ENCODE assay signal across 10 cellular contexts in genomic region chr10:80501913-80502521, GRCh38. TPM values are rescaled to one million over a fixed set of nuclear protein-coding genes. Genes with fewer than 3 reads are reported as not detected.
DNase-seq lines count a peak whose midpoint lies in the region; ATAC-seq, FAIRE-seq and TF ChIP-seq lines count a peak whose summit lies in the region.
"Had no signal": no experiment of that assay in that cellular context is flagged by ENCODE, and none has a peak within 500 bp of the region (broad histone marks: within the 10 kb centered on the region; RNA-seq: fewer than 3 reads in every experiment).

No MANE protein-coding gene starts in this region.

- no peaks in the 10 kb centered on the region for H3K27me3 ChIP-seq in CD4-positive, alpha-beta T cell (ENCODE audit: control insufficient read depth, insufficient read depth, low read length)

- no peak for ATAC-seq in CD4-positive, alpha-beta T cell (ENCODE audit: poor library complexity)
- ATAC-seq in natural killer cell (no peak), HG03521 (IDR thresholded peaks at IDR 0.05; ENCODE audit: unreplicated experiment) (no peak)

- H3K36me3 Mint-ChIP-seq in CD4-positive, alpha-beta T cell (ENCODE audit: low read depth) = peaks cover 76% of the 10 kb centered on the region
- H3K36me3 Mint-ChIP-seq in natural killer cell = peaks cover 2% of the 10 kb centered on the region

- H3K27ac Mint-ChIP-seq in CD4-positive, alpha-beta T cell = peak overlapping the region; percentile 78
- peak overlapping the region; percentile 75 to 81 for H3K27ac Mint-ChIP-seq in natural killer cell

- peak overlapping the region; percentile 27 for H3K4me3 Mint-ChIP-seq in CD4-positive, alpha-beta T cell
- H3K4me3 Mint-ChIP-seq in natural killer cell = peak overlapping the region; percentile 52

- no peak for FAIRE-seq in RCC 7860 (lab: Jason Lieb, UNC)

- H3K4me1 Mint-ChIP-seq in CD4-positive, alpha-beta T cell (ENCODE audit: low read depth) = peaks cover 94% of the 10 kb centered on the region
- peaks cover 88 to 91% of the 10 kb centered on the region in 2 donors for H3K4me1 Mint-ChIP-seq in natural killer cell

- H3K9me3 ChIP-seq in CD4-positive, alpha-beta T cell (ENCODE audit: control insufficient read depth, low read length) = no peaks in the 10 kb centered on the region

- no peak for DNase-seq in CD4-positive, alpha-beta T cell
- DNase-seq in RCC 7860 (ENCODE audit: low spot score) = peak; percentile 65
- DNase-seq in coronary artery (ENCODE audit: low spot score) = peak; percentile 55
- no peak for DNase-seq in natural killer cell
- DNase-seq in NCI-H82 treated with DMSO at 0.1 percent for 48 hours (lab: John Stamatoyannopoulos, UW; ENCODE audit: unreplicated experiment) = no peak
- DNase-seq in pons (ENCODE audit: low spot score) = no peak
- DNase-seq in NCI-H1436 (lab: John Stamatoyannopoulos, UW) = no peak
- DNase-seq: DND-41, NCI-H1436 treated with DMSO at 0.1 percent for 48 hours had no signal

- peak overlapping the region; percentile 54 for H3K27ac ChIP-seq in CD4-positive, alpha-beta T cell (ENCODE audit: low read depth, low read length)
- H3K27ac ChIP-seq in coronary artery = peak overlapping the region in 1 of 2 donors; percentile 82

- no peaks in the 10 kb centered on the region for H3K27me3 Mint-ChIP-seq in CD4-positive, alpha-beta T cell
- H3K27me3 Mint-ChIP-seq in natural killer cell (ENCODE audit: low read depth in 2 of 2) = no peaks in the 10 kb centered on the region

- no peaks in the 10 kb centered on the region for H3K9me3 Mint-ChIP-seq in CD4-positive, alpha-beta T cell
- H3K9me3 Mint-ChIP-seq in natural killer cell = no peaks in the 10 kb centered on the region

- intact Hi-C loops in CD4-positive, alpha-beta T cell (cut with DNase I, micrococcal nuclease) = loop anchor here in 1 of 2 experiments (2.0 kb wide), 1 partner anchor 15 kb away; no protein-coding TSS in a partner anchor
- intact Hi-C loops in natural killer cell (cut with micrococcal nuclease) = no loop called here

- no peak for TF ChIP-seq CTCF in CD4-positive, alpha-beta T cell (IDR thresholded peaks at IDR 0.05)
- TF ChIP-seq CTCF in coronary artery (IDR thresholded peaks at IDR 0.05) (no peak), natural killer cell (IDR thresholded peaks at IDR 0.05) (no peak)

- POLR2A ChIA-PET in CD4-positive, alpha-beta T cell (lab: Charles Lee) = interaction anchor here (1.1 to 12.8 kb wide), 3 partner anchors 13 to 35 kb away, joined by 3 to 302 read pairs (median 158); no protein-coding TSS in a partner anchor

- H3K4me3 ChIP-seq in coronary artery = no peak overlapping the region

- CTCF ChIA-PET in CD4-positive, alpha-beta T cell (lab: Charles Lee) = interaction anchor here (0.8 to 11.6 kb wide), 5 partner anchors 15 to 124 kb away, joined by 3 to 250 read pairs (median 5); no protein-coding TSS in a partner anchor

RNA-seq across cellular contexts. Expression of gene SH2D4B, which starts 35.7 kb away (rescaled TPM):
- under 1 TPM; 0.16 to 0.31 TPM for total RNA-seq in CD4-positive, alpha-beta T cell
- total RNA-seq in natural killer cell = under 1 TPM; 0.19 to 0.30 (median 0.27) TPM

RNA-seq across cellular contexts. Expression of gene TSPAN14, which starts 47.9 kb away (rescaled TPM):
- total RNA-seq in CD4-positive, alpha-beta T cell = 100 to 1,000 TPM; 167 to 168 TPM
- 100 to 1,000 TPM; 126 to 180 (median 173) TPM for total RNA-seq in natural killer cell

Comparison
In these comparisons a context has a peak if more than half of its experiments do, and no peak if none do; other contexts are left out.
1. DNase-seq: peak in RCC 7860 (single experiment) and coronary artery (single experiment); none in CD4-positive, alpha-beta T cell (0 of 10), natural killer cell (single experiment), NCI-H82 treated with DMSO at 0.1 percent for 48 hours (single experiment), pons (single experiment) and NCI-H1436 (single experiment).